Comparison of ENCODE assay signal across 17 cellular contexts in genomic region chr18:62543021-62543420, GRCh38. TPM values are rescaled to one million over a fixed set of nuclear protein-coding genes. Genes with fewer than 3 reads are reported as not detected.
DNase-seq lines count a peak whose midpoint lies in the region; ATAC-seq and TF ChIP-seq lines count a peak whose summit lies in the region.
"Had no signal": no experiment of that assay in that cellular context is flagged by ENCODE, and none has a peak within 500 bp of the region (broad histone marks: within the 10 kb centered on the region; RNA-seq: fewer than 3 reads in every experiment).

No MANE protein-coding gene starts in this region.

- H3K4me1 ChIP-seq in right atrium auricular region (peaks cover 0 to 3% of the 10 kb centered on the region in 2 donors), GM23338 (ENCODE audit: insufficient read depth) (no peaks in the 10 kb centered on the region)
- H3K4me1 ChIP-seq: BE2C had no signal

- H3K4me2 ChIP-seq in GM23338: no peak overlapping the region
- H3K4me2 ChIP-seq: A549 had no signal

- no peak for DNase-seq in Right ventricle myocardium inferior (ENCODE audit: missing footprints)
- no peak for DNase-seq in right atrium auricular region (ENCODE audit: low spot score)
- peak; percentile 28 for DNase-seq in G401 (ENCODE audit: low spot score)
- DNase-seq in progenitor cell of endocrine pancreas (ENCODE audit: low spot score, unreplicated experiment): no peak
- DNase-seq in RPMI8226: no peak
- DNase-seq in GM23338 (ENCODE audit: low spot score): no peak
- DNase-seq: BE2C; CD4-positive, alpha-beta memory T cell; DMS153; DMS79 treated with DMSO at 0.1 percent for 48 hours; EL; GDM1; HCEC 1CT; HFFc6 had no signal

- no peaks in the 10 kb centered on the region for H3F3A ChIP-seq in GM23338 (replicated peaks; ENCODE audit: low read depth)

- H3K9me3 ChIP-seq in right atrium auricular region: no peaks in the 10 kb centered on the region
- H3K9me3 ChIP-seq: A549, BE2C had no signal

- in situ Hi-C loops in G401 (cut with HindIII; ENCODE audit: low sequenced_read_pairs): no loop called here

- no peaks in the 10 kb centered on the region for H3K9me3 Mint-ChIP-seq in activated T-helper 17 cell treated with anti-CD3 and anti-CD28 coated beads, Interleukin-2, amount 50 U/mL, for 72 hours
- H3K9me3 Mint-ChIP-seq in progenitor cell of endocrine pancreas (ENCODE audit: low read depth) (no peaks in the 10 kb centered on the region), GM23338 (no peaks in the 10 kb centered on the region)
- H3K9me3 Mint-ChIP-seq: CD4-positive, alpha-beta memory T cell; HFFc6 had no signal

- H3K79me2 ChIP-seq in GM23338 (replicated peaks; ENCODE audit: insufficient read depth): no peaks in the 10 kb centered on the region; the same call in 1 of the 2 replicates

- no peak overlapping the region for H2AFZ ChIP-seq in GM23338

- no peak overlapping the region for H3K27ac ChIP-seq in right atrium auricular region
- no peak overlapping the region for H3K27ac ChIP-seq in GM23338 (ENCODE audit: low read depth)
- H3K27ac ChIP-seq: A549, C4-2B had no signal

- H4K20me1 ChIP-seq in GM23338 (replicated peaks; ENCODE audit: insufficient read depth): no peaks in the 10 kb centered on the region

- no peaks in the 10 kb centered on the region for H3K27me3 Mint-ChIP-seq in activated T-helper 17 cell treated with anti-CD3 and anti-CD28 coated beads, Interleukin-2, amount 50 U/mL, for 72 hours
- H3K27me3 Mint-ChIP-seq in progenitor cell of endocrine pancreas (no peaks in the 10 kb centered on the region), GM23338 (ENCODE audit: insufficient read depth, low read depth, poor library complexity) (no peaks in the 10 kb centered on the region)
- H3K27me3 Mint-ChIP-seq: CD4-positive, alpha-beta memory T cell had no signal

- no peaks in the 10 kb centered on the region for H3K27me3 ChIP-seq in right atrium auricular region
- H3K27me3 ChIP-seq in GM23338 (ENCODE audit: insufficient read depth): no peaks in the 10 kb centered on the region
- H3K27me3 ChIP-seq: BE2C had no signal

- peaks cover 88% of the 10 kb centered on the region for H3K36me3 Mint-ChIP-seq in activated T-helper 17 cell treated with anti-CD3 and anti-CD28 coated beads, Interleukin-2, amount 50 U/mL, for 72 hours (ENCODE audit: low read depth)
- H3K36me3 Mint-ChIP-seq in progenitor cell of endocrine pancreas (ENCODE audit: insufficient read depth): peaks cover 6% of the 10 kb centered on the region
- peaks cover 15% of the 10 kb centered on the region for H3K36me3 Mint-ChIP-seq in GM23338 (ENCODE audit: low read depth)

- intact Hi-C loops in Right ventricle myocardium inferior (cut with DNase I): no loop called here

- ATAC-seq in Right ventricle myocardium inferior: peak; percentile 46
- no peak for ATAC-seq in activated T-helper 17 cell treated with anti-CD3 and anti-CD28 coated beads, Interleukin-2, amount 50 U/mL, for 72 hours (replicated peaks)
- ATAC-seq in GM23338: no peak
- ATAC-seq: A549 had no signal

- peaks cover 4% of the 10 kb centered on the region for H3K4me1 Mint-ChIP-seq in activated T-helper 17 cell treated with anti-CD3 and anti-CD28 coated beads, Interleukin-2, amount 50 U/mL, for 72 hours
- H3K4me1 Mint-ChIP-seq in progenitor cell of endocrine pancreas (ENCODE audit: low read depth) (peaks cover 2% of the 10 kb centered on the region), GM23338 (no peaks in the 10 kb centered on the region)

- H3K36me3 ChIP-seq in right atrium auricular region (peaks cover 53% of the 10 kb centered on the region), GM23338 (ENCODE audit: insufficient read depth) (peaks cover 6% of the 10 kb centered on the region; the same call in 1 of the 2 replicates)
- H3K36me3 ChIP-seq: BE2C had no signal

- H3K27ac Mint-ChIP-seq in activated T-helper 17 cell treated with anti-CD3 and anti-CD28 coated beads, Interleukin-2, amount 50 U/mL, for 72 hours: peak overlapping the region; percentile 51
- H3K27ac Mint-ChIP-seq in progenitor cell of endocrine pancreas (peak overlapping the region; percentile 34), GM23338 (no peak overlapping the region)
- H3K27ac Mint-ChIP-seq: HFFc6 had no signal

- H3K9me2 ChIP-seq in GM23338 (ENCODE audit: insufficient read depth): no peaks in the 10 kb centered on the region

- no peak for TF ChIP-seq CTCF in right atrium auricular region (IDR thresholded peaks at IDR 0.05)
- no peak for TF ChIP-seq CTCF in progenitor cell of endocrine pancreas (IDR thresholded peaks at IDR 0.05; ENCODE audit: unreplicated experiment)
- no peak for TF ChIP-seq CTCF in GM23338 (conservative IDR thresholded peaks at IDR 0.05; ENCODE audit: low read depth in 2 of 2)

- H3K4me3 Mint-ChIP-seq in activated T-helper 17 cell treated with anti-CD3 and anti-CD28 coated beads, Interleukin-2, amount 50 U/mL, for 72 hours: no peak overlapping the region
- H3K4me3 Mint-ChIP-seq in progenitor cell of endocrine pancreas (ENCODE audit: low read depth) (no peak overlapping the region), GM23338 (no peak overlapping the region)
- H3K4me3 Mint-ChIP-seq: HFFc6 had no signal

- no peak overlapping the region for H3K4me3 ChIP-seq in right atrium auricular region
- no peak overlapping the region for H3K4me3 ChIP-seq in GM23338
- H3K4me3 ChIP-seq: A549 had no signal

TF ChIP-seq in GM23338, 12 proteins besides CTCF, POLR2A, EP300 and RAD21:
- no peak for TF ChIP-seq NANOG (IDR thresholded peaks at IDR 0.05; ENCODE audit: borderline replicate concordance)
- TF ChIP-seq, protein P1, sequence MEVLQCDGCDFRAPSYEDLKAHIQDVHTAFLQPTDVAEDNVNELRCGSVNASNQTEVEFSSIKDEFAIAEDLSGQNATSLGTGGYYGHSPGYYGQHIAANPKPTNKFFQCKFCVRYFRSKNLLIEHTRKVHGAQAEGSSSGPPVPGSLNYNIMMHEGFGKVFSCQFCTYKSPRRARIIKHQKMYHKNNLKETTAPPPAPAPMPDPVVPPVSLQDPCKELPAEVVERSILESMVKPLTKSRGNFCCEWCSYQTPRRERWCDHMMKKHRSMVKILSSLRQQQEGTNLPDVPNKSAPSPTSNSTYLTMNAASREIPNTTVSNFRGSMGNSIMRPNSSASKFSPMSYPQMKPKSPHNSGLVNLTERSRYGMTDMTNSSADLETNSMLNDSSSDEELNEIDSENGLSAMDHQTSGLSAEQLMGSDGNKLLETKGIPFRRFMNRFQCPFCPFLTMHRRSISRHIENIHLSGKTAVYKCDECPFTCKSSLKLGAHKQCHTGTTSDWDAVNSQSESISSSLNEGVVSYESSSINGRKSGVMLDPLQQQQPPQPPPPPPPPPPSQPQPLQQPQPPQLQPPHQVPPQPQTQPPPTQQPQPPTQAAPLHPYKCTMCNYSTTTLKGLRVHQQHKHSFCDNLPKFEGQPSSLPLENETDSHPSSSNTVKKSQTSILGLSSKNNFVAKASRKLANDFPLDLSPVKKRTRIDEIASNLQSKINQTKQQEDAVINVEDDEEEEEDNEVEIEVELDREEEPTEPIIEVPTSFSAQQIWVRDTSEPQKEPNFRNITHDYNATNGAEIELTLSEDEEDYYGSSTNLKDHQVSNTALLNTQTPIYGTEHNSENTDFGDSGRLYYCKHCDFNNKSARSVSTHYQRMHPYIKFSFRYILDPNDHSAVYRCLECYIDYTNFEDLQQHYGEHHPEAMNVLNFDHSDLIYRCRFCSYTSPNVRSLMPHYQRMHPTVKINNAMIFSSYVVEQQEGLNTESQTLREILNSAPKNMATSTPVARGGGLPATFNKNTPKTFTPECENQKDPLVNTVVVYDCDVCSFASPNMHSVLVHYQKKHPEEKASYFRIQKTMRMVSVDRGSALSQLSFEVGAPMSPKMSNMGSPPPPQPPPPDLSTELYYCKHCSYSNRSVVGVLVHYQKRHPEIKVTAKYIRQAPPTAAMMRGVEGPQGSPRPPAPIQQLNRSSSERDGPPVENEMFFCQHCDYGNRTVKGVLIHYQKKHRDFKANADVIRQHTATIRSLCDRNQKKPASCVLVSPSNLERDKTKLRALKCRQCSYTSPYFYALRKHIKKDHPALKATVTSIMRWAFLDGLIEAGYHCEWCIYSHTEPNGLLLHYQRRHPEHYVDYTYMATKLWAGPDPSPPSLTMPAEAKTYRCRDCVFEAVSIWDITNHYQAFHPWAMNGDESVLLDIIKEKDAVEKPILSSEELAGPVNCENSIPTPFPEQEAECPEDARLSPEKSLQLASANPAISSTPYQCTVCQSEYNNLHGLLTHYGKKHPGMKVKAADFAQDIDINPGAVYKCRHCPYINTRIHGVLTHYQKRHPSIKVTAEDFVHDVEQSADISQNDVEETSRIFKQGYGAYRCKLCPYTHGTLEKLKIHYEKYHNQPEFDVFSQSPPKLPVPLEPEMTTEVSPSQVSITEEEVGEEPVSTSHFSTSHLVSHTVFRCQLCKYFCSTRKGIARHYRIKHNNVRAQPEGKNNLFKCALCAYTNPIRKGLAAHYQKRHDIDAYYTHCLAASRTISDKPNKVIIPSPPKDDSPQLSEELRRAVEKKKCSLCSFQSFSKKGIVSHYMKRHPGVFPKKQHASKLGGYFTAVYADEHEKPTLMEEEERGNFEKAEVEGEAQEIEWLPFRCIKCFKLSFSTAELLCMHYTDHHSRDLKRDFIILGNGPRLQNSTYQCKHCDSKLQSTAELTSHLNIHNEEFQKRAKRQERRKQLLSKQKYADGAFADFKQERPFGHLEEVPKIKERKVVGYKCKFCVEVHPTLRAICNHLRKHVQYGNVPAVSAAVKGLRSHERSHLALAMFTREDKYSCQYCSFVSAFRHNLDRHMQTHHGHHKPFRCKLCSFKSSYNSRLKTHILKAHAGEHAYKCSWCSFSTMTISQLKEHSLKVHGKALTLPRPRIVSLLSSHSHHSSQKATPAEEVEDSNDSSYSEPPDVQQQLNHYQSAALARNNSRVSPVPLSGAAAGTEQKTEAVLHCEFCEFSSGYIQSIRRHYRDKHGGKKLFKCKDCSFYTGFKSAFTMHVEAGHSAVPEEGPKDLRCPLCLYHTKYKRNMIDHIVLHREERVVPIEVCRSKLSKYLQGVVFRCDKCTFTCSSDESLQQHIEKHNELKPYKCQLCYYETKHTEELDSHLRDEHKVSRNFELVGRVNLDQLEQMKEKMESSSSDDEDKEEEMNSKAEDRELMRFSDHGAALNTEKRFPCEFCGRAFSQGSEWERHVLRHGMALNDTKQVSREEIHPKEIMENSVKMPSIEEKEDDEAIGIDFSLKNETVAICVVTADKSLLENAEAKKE (CRISPR knock-in tag; IDR thresholded peaks at IDR 0.05): no peak
- no peak for TF ChIP-seq ZNF114 (CRISPR knock-in tag; IDR thresholded peaks at IDR 0.05)
- no peak for TF ChIP-seq POLR2AphosphoS5 (IDR thresholded peaks at IDR 0.05; ENCODE audit: low read depth)
- no peak for TF ChIP-seq JUNB (IDR thresholded peaks at IDR 0.05; ENCODE audit: unreplicated experiment)
- no peak for TF ChIP-seq EZH2phosphoT487 (IDR thresholded peaks at IDR 0.05; ENCODE audit: unreplicated experiment)

RNA-seq across cellular contexts. Expression of gene ZCCHC2, which starts 20.2 kb away (rescaled TPM):
- total RNA-seq in Right ventricle myocardium inferior (18.2 TPM), right atrium auricular region (10 to 100 TPM; 12.9 to 16.8 TPM), progenitor cell of endocrine pancreas (18.5 and 20.6 TPM in 2 replicates)
- total RNA-seq in G401 (2014; rRNA removed; shearing (Covaris generic)): 18.0 and 27.0 TPM in 2 replicates
- 10 to 100 TPM; 45.4 to 50.4 TPM for total RNA-seq in activated T-helper 17 cell treated with anti-CD3 and anti-CD28 coated beads, Interleukin-2, amount 50 U/mL, for 72 hours
- total RNA-seq in GM23338 (2014; rRNA removed; shearing (Covaris generic)): 14.4 and 15.4 TPM in 2 replicates
- 4.9 and 5.4 TPM in 2 replicates for polyA plus RNA-seq in GM23338 (2016; fragmentation: Nextera tagmentation; extraction: Ambion mirVana)
